In genomic region chr7:2028733-2029132, GRCh38 we compare ENCODE assay signal across 21 cellular contexts.
"Had no signal": no experiment of that assay in that cellular context is flagged by ENCODE, and none has a peak within 500 bp of the region (broad histone marks: within the 10 kb centered on the region; RNA-seq: fewer than 3 reads in every experiment).

No MANE protein-coding gene starts in this region.

- H3K4me1 ChIP-seq: vagina had no signal

- DNase-seq: activated CD4-positive, alpha-beta T cell treated with anti-CD3 and anti-CD28 coated beads, Interleukin-2, amount 10 ng/mL, durations not matched to agents 7 days and 5 days; activated CD8-positive, alpha-beta T cell treated with anti-CD3 and anti-CD28 coated beads, Interleukin-2, amount 10 ng/mL, durations not matched to agents 7 days and 5 days; activated naive CD4-positive, alpha-beta T cell treated with anti-CD3 and anti-CD28 coated beads, Interleukin-2, amount 10 ng/mL, durations not matched to agents 7 days and 5 days; activated naive CD8-positive, alpha-beta T cell treated with anti-CD3 and anti-CD28 coated beads, Interleukin-2, amount 50 U/mL, for 24 hours; activated T-cell treated with anti-CD3 and anti-CD28 coated beads, Interleukin-2, amount 50 U/mL, for 24 hours; anterior cingulate cortex; brain microvascular endothelial cell; cortex of kidney; occipital lobe; stimulated activated CD4-positive, alpha-beta T cell treated with anti-CD3 and anti-CD28 coated beads, Interleukin-12 subunit alpha, Interleukin-12 subunit beta, amount 100 ng/mL, for 4 hours; stimulated activated CD4-positive, alpha-beta T cell treated with anti-CD3 and anti-CD28 coated beads, Interleukin-1b, Interleukin-23, amount 100 ng/mL, for 48 hours; stimulated activated naive CD4-positive, alpha-beta T cell treated with Interleukin-2 at 50 U/mL for 16 hours; substantia nigra had no signal

- H3K27ac ChIP-seq: brain microvascular endothelial cell, tibial nerve, vagina had no signal

- H3K27me3 Mint-ChIP-seq: activated CD4-positive, alpha-beta T cell treated with anti-CD3 and anti-CD28 coated beads, Interleukin-2, amount 10 ng/mL, durations not matched to agents 7 days and 5 days; activated naive CD8-positive, alpha-beta T cell treated with anti-CD3 and anti-CD28 coated beads, Interleukin-2, amount 50 U/mL, for 24 hours; activated T-cell treated with anti-CD3 and anti-CD28 coated beads, Interleukin-2, amount 50 U/mL, for 24 hours had no signal

- H3K4me3 Mint-ChIP-seq: activated CD4-positive, alpha-beta T cell treated with anti-CD3 and anti-CD28 coated beads, Interleukin-2, amount 10 ng/mL, durations not matched to agents 7 days and 5 days; activated CD8-positive, alpha-beta T cell treated with anti-CD3 and anti-CD28 coated beads, Interleukin-2, amount 10 ng/mL, durations not matched to agents 7 days and 5 days; activated naive CD4-positive, alpha-beta T cell treated with anti-CD3 and anti-CD28 coated beads, Interleukin-2, amount 10 ng/mL, durations not matched to agents 7 days and 5 days; activated naive CD8-positive, alpha-beta T cell treated with anti-CD3 and anti-CD28 coated beads, Interleukin-2, amount 50 U/mL, for 24 hours; activated T-cell treated with anti-CD3 and anti-CD28 coated beads, Interleukin-2, amount 50 U/mL, for 24 hours; nephron; T-helper 1 cell treated with Interleukin-12 subunit alpha and Interleukin-12 subunit beta and Interleukin-4 antibody, amounts not matched to agents 30 μg/mL and 1 μg/mL, for 36 hours had no signal

- H3K4me3 ChIP-seq: tibial nerve, vagina had no signal

- H3K27ac Mint-ChIP-seq: activated CD4-positive, alpha-beta T cell treated with anti-CD3 and anti-CD28 coated beads, Interleukin-2, amount 10 ng/mL, durations not matched to agents 7 days and 5 days; activated CD8-positive, alpha-beta T cell treated with anti-CD3 and anti-CD28 coated beads, Interleukin-2, amount 10 ng/mL, durations not matched to agents 7 days and 5 days; activated naive CD4-positive, alpha-beta T cell treated with anti-CD3 and anti-CD28 coated beads, Interleukin-2, amount 10 ng/mL, durations not matched to agents 7 days and 5 days; activated naive CD8-positive, alpha-beta T cell treated with anti-CD3 and anti-CD28 coated beads, Interleukin-2, amount 50 U/mL, for 24 hours; activated T-cell treated with anti-CD3 and anti-CD28 coated beads, Interleukin-2, amount 50 U/mL, for 24 hours; activated T-helper 2 cell treated with anti-CD3 and anti-CD28 coated beads, Interferon-gamma antibody, Interleukin-2, Interleukin-4, amounts not matched to agents 10 μg/mL and 5 μg/mL and 100 μg/mL, durations not matched to agents 14 hours and 24 hours and 36 hours; T-helper 1 cell treated with Interleukin-12 subunit alpha and Interleukin-12 subunit beta and Interleukin-4 antibody, amounts not matched to agents 30 μg/mL and 1 μg/mL, for 36 hours had no signal

- H3K27me3 ChIP-seq: brain microvascular endothelial cell, tibial nerve, vagina had no signal

- ATAC-seq: activated CD4-positive, CD25-positive, alpha-beta regulatory T cell treated with anti-CD3 and anti-CD28 coated beads, Interleukin-2, amount 50 U/mL, for 24 hours; activated CD8-positive, alpha-beta T cell treated with anti-CD3 and anti-CD28 coated beads, Interleukin-2, amount 10 ng/mL, durations not matched to agents 7 days and 5 days; activated naive CD8-positive, alpha-beta T cell treated with anti-CD3 and anti-CD28 coated beads, Interleukin-2, amount 50 U/mL, for 24 hours had no signal

- H3K36me3 ChIP-seq: brain microvascular endothelial cell, vagina had no signal

- FAIRE-seq: frontal cortex, keratinocyte had no signal
